In the genomic region with DNA sequence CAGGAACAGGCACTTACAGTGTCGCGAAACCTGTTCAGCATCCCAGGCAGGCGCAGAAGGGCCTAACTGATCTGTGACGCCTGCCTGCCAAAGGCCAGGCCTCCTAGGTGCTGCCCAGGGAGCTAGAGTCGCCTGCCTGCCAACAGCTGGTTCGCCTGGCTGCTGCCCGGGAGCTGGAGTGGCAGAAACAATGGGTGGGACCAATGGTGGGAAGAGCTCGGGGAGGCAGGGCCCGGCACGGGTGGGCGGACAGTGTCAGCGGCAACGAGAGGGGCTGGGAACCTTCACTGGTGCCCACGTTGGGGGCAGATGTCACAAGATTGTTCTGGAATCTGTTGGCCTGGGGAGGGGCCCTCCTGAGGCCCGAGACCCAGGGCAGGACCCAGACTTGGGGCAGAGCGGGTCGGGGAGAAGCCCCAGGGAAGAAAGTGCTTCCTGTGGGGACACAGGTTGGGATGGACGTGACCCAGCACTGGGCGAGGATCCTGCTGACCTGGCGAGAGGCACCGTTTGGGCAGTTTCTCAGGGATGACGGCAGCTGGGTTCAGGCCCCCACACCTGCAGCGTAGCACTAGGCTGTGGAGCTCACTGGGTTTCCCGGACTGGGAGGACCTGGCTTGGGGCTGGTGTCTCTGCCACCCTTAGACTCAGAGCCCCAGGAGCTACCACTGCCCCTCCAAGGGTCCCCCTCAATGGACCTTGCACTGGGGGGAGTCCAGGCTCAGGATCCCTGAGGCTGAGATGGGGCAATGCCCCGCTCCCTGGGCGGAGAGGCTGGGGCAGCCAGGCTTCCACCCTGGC, we compare ENCODE assay signal across 1 cellular context.
TF ChIP-seq lines count a peak whose summit lies in the region.

No MANE protein-coding gene starts in this region.

TF ChIP-seq in K562, 482 proteins besides CTCF, POLR2A, EP300 and RAD21 (continued from another document):
- TF ChIP-seq, protein P1, sequence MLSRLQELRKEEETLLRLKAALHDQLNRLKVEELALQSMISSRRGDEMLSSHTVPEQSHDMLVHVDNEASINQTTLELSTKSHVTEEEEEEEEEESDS (CRISPR knock-in tag; IDR thresholded peaks at IDR 0.05): no peak
- TF ChIP-seq POLR2G (IDR thresholded peaks at IDR 0.05; ENCODE audit: low read depth, low read length): peak; percentile 23; the same call in 1 of the 2 replicates
